In genomic region chr4:31442236-31442635, GRCh38 we compare ENCODE assay signal across 29 cellular contexts.
DNase-seq lines count a peak whose midpoint lies in the region; ATAC-seq and TF ChIP-seq lines count a peak whose summit lies in the region.
"Had no signal": no experiment of that assay in that cellular context is flagged by ENCODE, and none has a peak within 500 bp of the region (broad histone marks: within the 10 kb centered on the region; RNA-seq: fewer than 3 reads in every experiment).

No MANE protein-coding gene starts in this region.

- no peak for TF ChIP-seq POLR2A in GM18505 (IDR thresholded peaks at IDR 0.05; ENCODE audit: borderline replicate concordance, extremely low read depth, insufficient read depth, insufficient read length)

- DNase-seq in GM13977 (ENCODE audit: low spot score) (no peak), MV-4-11 (lab: John Stamatoyannopoulos, UW) (peak; percentile 14), WTC11 (ENCODE audit: low spot score) (peak; percentile 53), left kidney (ENCODE audit: low read depth, low spot score) (peak; percentile 2), NCI-H345 (lab: John Stamatoyannopoulos, UW) (no peak), tibial artery (no peak)
- DNase-seq: activated CD4-positive, alpha-beta T cell treated with anti-CD3 and anti-CD28 coated beads, Interleukin-2, amount 50 U/mL, for 48 hours; activated CD4-positive, CD25-positive, alpha-beta regulatory T cell treated with anti-CD3 and anti-CD28 coated beads, Interleukin-2, amount 50 U/mL, for 72 hours; activated naive CD4-positive, alpha-beta T cell treated with Interleukin-2 at 50 U/mL for 16 hours; activated T-cell treated with anti-CD3 and anti-CD28 coated beads, Interleukin-2, amount 50 U/mL, for 72 hours; Calu3; caudate nucleus; DND-41; effector memory CD8-positive, alpha-beta T cell; GOT3; lower lobe of right lung; naive thymus-derived CD8-positive, alpha-beta T cell; NCI-H1105 treated with DMSO at 0.1 percent for 48 hours; NCI-H187 treated with DMSO at 0.1 percent for 48 hours; NCI-H2171 treated with DMSO at 0.1 percent for 48 hours; nucleus accumbens; psoas muscle; sigmoid colon; SJCRH30; stimulated activated CD4-positive, alpha-beta T cell treated with anti-CD3 and anti-CD28 coated beads, Interleukin-12 subunit alpha, Interleukin-12 subunit beta, amount 100 ng/mL, for 4 hours; stimulated activated CD4-positive, alpha-beta T cell treated with anti-CD3 and anti-CD28 coated beads, Interleukin-4, amount 100 ng/mL, for 24 hours; transverse colon had no signal

- ATAC-seq in WTC11, result peak; percentile 69
- ATAC-seq in GM18505 (IDR thresholded peaks at IDR 0.05; ENCODE audit: unreplicated experiment), result no peak
- ATAC-seq: activated T-cell treated with anti-CD3 and anti-CD28 coated beads, Interleukin-2, amount 50 U/mL, for 72 hours; effector memory CD8-positive, alpha-beta T cell; lower lobe of right lung; naive thymus-derived CD8-positive, alpha-beta T cell; psoas muscle had no signal

- CTCF ChIA-PET in WTC11 (lab: Charles Lee), result no interaction called here

- H3K27ac Mint-ChIP-seq in WTC11, result no peak overlapping the region
- H3K27ac Mint-ChIP-seq: activated T-cell treated with anti-CD3 and anti-CD28 coated beads, Interleukin-2, amount 50 U/mL, for 72 hours; effector memory CD8-positive, alpha-beta T cell; naive thymus-derived CD8-positive, alpha-beta T cell had no signal

- no peaks in the 10 kb centered on the region for H3K4me1 ChIP-seq in tibial artery
- H3K4me1 ChIP-seq: lower lobe of right lung, psoas muscle, sigmoid colon, SJCRH30, transverse colon had no signal

- H3K36me3 ChIP-seq in tibial artery, result no peaks in the 10 kb centered on the region
- H3K36me3 ChIP-seq: lower lobe of right lung, sigmoid colon, SJCRH30, transverse colon had no signal

- in situ Hi-C loops in GM13977 (cut with MboI; ENCODE audit: low pct_unique_long_range_greater_than_20kb, low sequenced_read_pairs, unreplicated experiment), result no loop called here

- H3K36me3 Mint-ChIP-seq in WTC11, result no peaks in the 10 kb centered on the region
- H3K36me3 Mint-ChIP-seq: naive thymus-derived CD8-positive, alpha-beta T cell had no signal

- no peak overlapping the region for H3K27ac ChIP-seq in tibial artery
- H3K27ac ChIP-seq: coronary artery, lower lobe of right lung, psoas muscle, sigmoid colon, SJCRH30, transverse colon had no signal

- no peaks in the 10 kb centered on the region for H3K9me3 Mint-ChIP-seq in WTC11
- H3K9me3 Mint-ChIP-seq: effector memory CD8-positive, alpha-beta T cell had no signal

- POLR2A ChIA-PET in WTC11 (lab: Charles Lee), result no interaction called here

- no peak overlapping the region for H3K4me3 Mint-ChIP-seq in WTC11
- H3K4me3 Mint-ChIP-seq: activated T-cell treated with anti-CD3 and anti-CD28 coated beads, Interleukin-2, amount 50 U/mL, for 72 hours; effector memory CD8-positive, alpha-beta T cell; naive thymus-derived CD8-positive, alpha-beta T cell had no signal

- H3K4me3 ChIP-seq in tibial artery, result no peak overlapping the region
- H3K4me3 ChIP-seq: coronary artery, lower lobe of right lung, psoas muscle, sigmoid colon, SJCRH30, transverse colon had no signal

- H3K4me1 Mint-ChIP-seq in WTC11, result peaks cover 5% of the 10 kb centered on the region
- H3K4me1 Mint-ChIP-seq: naive thymus-derived CD8-positive, alpha-beta T cell had no signal

- peak; percentile 3 for TF ChIP-seq CTCF in GM13977 (IDR thresholded peaks at IDR 0.05; ENCODE audit: extremely low read depth, insufficient read depth, missing control alignments)
- TF ChIP-seq CTCF in WTC11 (IDR thresholded peaks at IDR 0.05), result no peak
- no peak for TF ChIP-seq CTCF in tibial artery (IDR thresholded peaks at IDR 0.05)

- no peaks in the 10 kb centered on the region for H3K27me3 Mint-ChIP-seq in WTC11 (ENCODE audit: low read depth)
- H3K27me3 Mint-ChIP-seq: effector memory CD8-positive, alpha-beta T cell; naive thymus-derived CD8-positive, alpha-beta T cell had no signal

- H3K27me3 ChIP-seq in tibial artery, result no peaks in the 10 kb centered on the region
- H3K27me3 ChIP-seq: sigmoid colon, SJCRH30, transverse colon had no signal

- no peaks in the 10 kb centered on the region for H3K9me3 ChIP-seq in tibial artery
- H3K9me3 ChIP-seq: lower lobe of right lung, psoas muscle, sigmoid colon, transverse colon had no signal

- intact Hi-C loops in tibial artery (cut with DNase I; ENCODE audit: low total_unique reads), result no loop called here

TF ChIP-seq in WTC11, 78 proteins besides CTCF, POLR2A, EP300 and RAD21:
- TF ChIP-seq CREM (CRISPR knock-in tag; IDR thresholded peaks at IDR 0.05) (no peak), ERG (CRISPR knock-in tag; IDR thresholded peaks at IDR 0.05) (0 out of 2 replicates have a peak, but pooled peaks have one; percentile 35), E2F1 (CRISPR knock-in tag; IDR thresholded peaks at IDR 0.05) (no peak), ATF1 (CRISPR knock-in tag; IDR thresholded peaks at IDR 0.05) (no peak), SMAD4 (CRISPR knock-in tag; IDR thresholded peaks at IDR 0.05) (no peak), TP53 (CRISPR knock-in tag; IDR thresholded peaks at IDR 0.05) (no peak), ZNF121 (CRISPR knock-in tag; IDR thresholded peaks at IDR 0.05) (peak; percentile 63; the same call in 1 of the 2 replicates)

Comparison
In these comparisons a context has a peak if more than half of its experiments do, and no peak if none do; other contexts are left out.
1. DNase-seq: peak in MV-4-11 (single experiment), WTC11 (single experiment) and left kidney (single experiment); none in GM13977 (single experiment), NCI-H345 (single experiment) and tibial artery (0 of 2).